In the genomic region with DNA sequence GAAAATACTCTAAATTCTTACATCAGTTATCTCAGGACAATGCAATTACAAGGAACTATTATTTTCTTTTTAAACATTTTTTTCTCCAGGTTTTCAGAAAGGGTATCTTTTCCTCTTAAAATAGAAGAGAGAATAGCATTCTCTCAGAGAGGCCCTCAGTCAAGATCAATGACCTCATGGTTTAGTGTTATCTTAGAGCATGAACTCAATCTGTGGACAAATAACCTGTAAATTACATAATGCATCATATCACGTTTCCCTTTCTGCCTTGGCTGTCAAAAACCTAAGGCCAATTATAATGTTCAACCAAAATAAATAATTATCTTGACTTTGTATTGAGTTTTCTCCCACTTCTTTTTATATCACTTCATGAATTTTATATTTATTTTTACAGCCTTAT, we compare ENCODE assay signal across 28 cellular contexts.
"Had no signal": no experiment of that assay in that cellular context is flagged by ENCODE, and none has a peak within 500 bp of the region (broad histone marks: within the 10 kb centered on the region; RNA-seq: fewer than 3 reads in every experiment).

No MANE protein-coding gene starts in this region.

- H3K27ac ChIP-seq: neural progenitor cell, ovary, parathyroid adenoma, psoas muscle, skin epidermis, spleen, suprapubic skin, testis, tibial artery, transverse colon, upper lobe of right lung, uterus had no signal

- H3K36me3 ChIP-seq: neural progenitor cell, ovary, spleen, suprapubic skin, tibial artery, transverse colon, upper lobe of right lung, uterus had no signal

- DNase-seq: natural killer cell; occipital lobe; ovary; posterior cingulate gyrus; psoas muscle; right cardiac atrium; spleen; stimulated activated CD4-positive, alpha-beta T cell treated with anti-CD3 and anti-CD28 coated beads, Interleukin-12 subunit alpha, Interleukin-12 subunit beta, amount 100 ng/mL, for 4 hours; stimulated activated CD4-positive, alpha-beta T cell treated with anti-CD3 and anti-CD28 coated beads, Interleukin-1b, Interleukin-23, amount 100 ng/mL, for 48 hours; stimulated activated CD4-positive, alpha-beta T cell treated with anti-CD3 and anti-CD28 coated beads, Interleukin-4, amount 100 ng/mL, for 1 hour; stimulated activated CD4-positive, alpha-beta T cell treated with anti-CD3 and anti-CD28 coated beads, Interleukin-4, amount 100 ng/mL, for 4 hours; stimulated activated CD8-positive, alpha-beta memory T cell treated with anti-CD3 and anti-CD28 coated beads, Interleukin-4, amount 100 ng/mL, for 48 hours; stimulated activated naive CD4-positive, alpha-beta T cell; stimulated activated naive CD8-positive, alpha-beta T cell treated with anti-CD3 and anti-CD28 coated beads, Interleukin-15, amount 100 ng/mL, for 72 hours; stimulated activated naive CD8-positive, alpha-beta T cell treated with anti-CD3 and anti-CD28 coated beads, Interleukin-15, Interleukin-2, amounts not matched to agents 100 U/mL and 50 U/mL, for 24 hours; substantia nigra; testis; tibial artery; transverse colon; upper lobe of right lung; uterus had no signal

- H3K9me3 ChIP-seq: ovary, psoas muscle, spleen, suprapubic skin, testis, tibial artery, transverse colon, upper lobe of right lung, uterus had no signal

- H3K4me2 ChIP-seq: neural progenitor cell, smooth muscle cell had no signal

- H3K79me2 ChIP-seq: parathyroid adenoma had no signal

- H2AFZ ChIP-seq: neural progenitor cell, parathyroid adenoma had no signal

- ATAC-seq: natural killer cell; psoas muscle; right cardiac atrium; sciatic nerve; stimulated activated memory B cell treated with anti-CD40 and anti-IgM and Interleukin-4, amounts not matched to agents 10 μg/mL and 1 μg/mL and 100 μg/mL, for 72 hours; stimulated activated naive CD8-positive, alpha-beta T cell treated with anti-CD3 and anti-CD28 coated beads, Interleukin-15, amount 100 ng/mL, for 72 hours; stimulated activated naive CD8-positive, alpha-beta T cell treated with anti-CD3 and anti-CD28 coated beads, Interleukin-15, Interleukin-2, amounts not matched to agents 100 U/mL and 50 U/mL, for 24 hours; upper lobe of right lung had no signal

- H3K4me1 ChIP-seq: neural progenitor cell, parathyroid adenoma, spleen, suprapubic skin, testis, transverse colon, upper lobe of right lung, uterus had no signal

- H3K4me3 ChIP-seq: neural progenitor cell, ovary, psoas muscle, skin epidermis, smooth muscle cell, spleen, suprapubic skin, testis, tibial artery, transverse colon, upper lobe of right lung, uterus had no signal

- H3K9ac ChIP-seq: neural progenitor cell, parathyroid adenoma had no signal

- H3K27me3 ChIP-seq: neural progenitor cell, ovary, spleen, suprapubic skin, testis, tibial artery, transverse colon, upper lobe of right lung, uterus had no signal
